15 cellular contexts compared by ENCODE assay signal in genomic region chr7:18393465-18394118, GRCh38.
DNase-seq lines count a peak whose midpoint lies in the region; ATAC-seq and TF ChIP-seq lines count a peak whose summit lies in the region.
"Had no signal": no experiment of that assay in that cellular context is flagged by ENCODE, and none has a peak within 500 bp of the region (broad histone marks: within the 10 kb centered on the region; RNA-seq: fewer than 3 reads in every experiment).

No MANE protein-coding gene starts in this region.

- no peaks in the 10 kb centered on the region for H3K79me2 ChIP-seq in SK-N-SH (ENCODE audit: insufficient read depth)
- no peaks in the 10 kb centered on the region for H3K79me2 ChIP-seq in osteoblast (ENCODE audit: insufficient read depth, low read length)

- no peak overlapping the region for H3K9ac ChIP-seq in SK-N-SH

- peak overlapping the region; percentile 59 for H3K27ac Mint-ChIP-seq in activated naive CD4-positive, alpha-beta T cell treated with anti-CD3 and anti-CD28 coated beads, Interleukin-2, amount 50 U/mL, for 24 hours
- no peak overlapping the region for H3K27ac Mint-ChIP-seq in activated CD8-positive, alpha-beta T cell treated with anti-CD3 and anti-CD28 coated beads for 36 hours
- H3K27ac Mint-ChIP-seq: activated T-helper 2 cell treated with anti-CD3 and anti-CD28 coated beads, Interferon-gamma antibody, Interleukin-2, Interleukin-4, amounts not matched to agents 10 μg/mL and 5 μg/mL and 100 μg/mL, durations not matched to agents 14 hours and 24 hours and 36 hours; naive thymus-derived CD8-positive, alpha-beta T cell had no signal

- peak overlapping the region; percentile 43; the same call in 1 of the 2 replicates for H2AFZ ChIP-seq in SK-N-SH (ENCODE audit: low read depth)
- peak overlapping the region; percentile 38 for H2AFZ ChIP-seq in osteoblast (ENCODE audit: low read length)

- H3K27me3 Mint-ChIP-seq in activated naive CD4-positive, alpha-beta T cell treated with anti-CD3 and anti-CD28 coated beads, Interleukin-2, amount 50 U/mL, for 24 hours: peaks cover 3% of the 10 kb centered on the region
- no peaks in the 10 kb centered on the region for H3K27me3 Mint-ChIP-seq in activated CD8-positive, alpha-beta T cell treated with anti-CD3 and anti-CD28 coated beads for 36 hours

- no peaks in the 10 kb centered on the region for H3K9me3 Mint-ChIP-seq in activated naive CD4-positive, alpha-beta T cell treated with anti-CD3 and anti-CD28 coated beads, Interleukin-2, amount 50 U/mL, for 24 hours
- H3K9me3 Mint-ChIP-seq in activated CD8-positive, alpha-beta T cell treated with anti-CD3 and anti-CD28 coated beads for 36 hours: no peaks in the 10 kb centered on the region
- H3K9me3 Mint-ChIP-seq: activated T-helper 2 cell treated with anti-CD3 and anti-CD28 coated beads, Interferon-gamma antibody, Interleukin-2, Interleukin-4, amounts not matched to agents 10 μg/mL and 5 μg/mL and 100 μg/mL, durations not matched to agents 14 hours and 24 hours and 36 hours; naive thymus-derived CD8-positive, alpha-beta T cell had no signal

- H3K36me3 ChIP-seq in SK-N-SH (replicated peaks in 1 of 2; ENCODE audit: control insufficient read depth in 1 of 2, insufficient read depth in 2 of 2, low read length in 1 of 2) (no peaks in the 10 kb centered on the region), osteoblast (ENCODE audit: insufficient read depth, low read length) (no peaks in the 10 kb centered on the region)
- H3K36me3 ChIP-seq: uterus had no signal

- POLR2A ChIA-PET in SK-N-SH (lab: Yijun Ruan, JAX): no interaction called here
- POLR2A ChIA-PET in activated CD8-positive, alpha-beta T cell treated with anti-CD3 and anti-CD28 coated beads for 36 hours (lab: Charles Lee): no interaction called here

- no peak overlapping the region for H3K4me3 ChIP-seq in SK-N-SH (ENCODE audit: low read depth in 2 of 2, low read length in 1 of 2)
- H3K4me3 ChIP-seq in osteoblast (ENCODE audit: insufficient read depth, low read length): no peak overlapping the region
- no peak overlapping the region for H3K4me3 ChIP-seq in lower leg skin (ENCODE audit: low read depth, poor library complexity, severe bottlenecking)
- H3K4me3 ChIP-seq: lung, uterus had no signal

- H3K4me1 Mint-ChIP-seq in activated naive CD4-positive, alpha-beta T cell treated with anti-CD3 and anti-CD28 coated beads, Interleukin-2, amount 50 U/mL, for 24 hours: no peaks in the 10 kb centered on the region
- H3K4me1 Mint-ChIP-seq in activated CD8-positive, alpha-beta T cell treated with anti-CD3 and anti-CD28 coated beads for 36 hours (ENCODE audit: low read depth): no peaks in the 10 kb centered on the region

- H3K27me3 ChIP-seq in SK-N-SH (ENCODE audit: insufficient read depth) (no peaks in the 10 kb centered on the region), osteoblast (ENCODE audit: insufficient read depth, low read length) (no peaks in the 10 kb centered on the region)
- H3K27me3 ChIP-seq: uterus had no signal

- no peaks in the 10 kb centered on the region for H3K9me2 ChIP-seq in SK-N-SH

- peaks cover 6 to 16% of the 10 kb centered on the region in 2 experiments for H3K4me1 ChIP-seq in SK-N-SH (ENCODE audit: control insufficient read depth in 1 of 2, insufficient read depth in 2 of 2, low read depth in 1 of 2, low read length in 1 of 2)
- peaks cover 16% of the 10 kb centered on the region for H3K4me1 ChIP-seq in osteoblast (ENCODE audit: insufficient read depth, low read length)
- H3K4me1 ChIP-seq: uterus had no signal

- WGBS in SK-N-SH (ENCODE audit: low lambda C conversion rate): 75% methylated on average over 4 of the region's 4 CpGs
- WGBS in lower leg skin, 2 donors: 62% methylated on average over 4 of the region's 4 CpGs

- no peaks in the 10 kb centered on the region for H3K9me3 ChIP-seq in SK-N-SH
- H3K9me3 ChIP-seq in osteoblast (ENCODE audit: low read depth, low read length): no peaks in the 10 kb centered on the region
- H3K9me3 ChIP-seq: uterus had no signal

- no peak for ATAC-seq in activated CD8-positive, alpha-beta T cell treated with anti-CD3 and anti-CD28 coated beads for 36 hours
- ATAC-seq: naive thymus-derived CD8-positive, alpha-beta T cell had no signal

- H4K20me1 ChIP-seq in SK-N-SH (ENCODE audit: insufficient read depth) (no peaks in the 10 kb centered on the region), osteoblast (ENCODE audit: insufficient read depth, low read length) (no peaks in the 10 kb centered on the region)

- H3K36me3 Mint-ChIP-seq in activated naive CD4-positive, alpha-beta T cell treated with anti-CD3 and anti-CD28 coated beads, Interleukin-2, amount 50 U/mL, for 24 hours: no peaks in the 10 kb centered on the region
- no peaks in the 10 kb centered on the region for H3K36me3 Mint-ChIP-seq in activated CD8-positive, alpha-beta T cell treated with anti-CD3 and anti-CD28 coated beads for 36 hours (ENCODE audit: low read depth)
- H3K36me3 Mint-ChIP-seq: naive thymus-derived CD8-positive, alpha-beta T cell had no signal

- no peak for TF ChIP-seq POLR2A in lower leg skin (IDR thresholded peaks at IDR 0.05)

- intact Hi-C loops in lower leg skin (cut with DNase I; ENCODE audit: low total_unique reads): no loop called here
- intact Hi-C loops in activated CD8-positive, alpha-beta T cell treated with anti-CD3 and anti-CD28 coated beads for 36 hours (cut with micrococcal nuclease): no loop called here

- no peak for TF ChIP-seq EP300 in SK-N-SH (IDR thresholded peaks at IDR 0.05; ENCODE audit: borderline replicate concordance in 1 of 2, low read depth in 1 of 2, low read length in 1 of 2)

- CTCF ChIA-PET in SK-N-SH (lab: Yijun Ruan, JAX): interaction anchor here (0.5 to 0.8 kb wide), 2 partner anchors 11 to 20 kb away, joined by 3 to 4 read pairs; no protein-coding TSS in a partner anchor
- CTCF ChIA-PET in activated CD8-positive, alpha-beta T cell treated with anti-CD3 and anti-CD28 coated beads for 36 hours (lab: Charles Lee): no interaction called here

- no peak for DNase-seq in activated naive CD4-positive, alpha-beta T cell treated with anti-CD3 and anti-CD28 coated beads, Interleukin-2, amount 50 U/mL, for 16 hours
- peak; percentile 21 for DNase-seq in NCI-H2029 treated with DMSO at 0.1 percent for 48 hours (lab: John Stamatoyannopoulos, UW)
- DNase-seq in SK-N-SH: no peak
- DNase-seq in osteoblast (ENCODE audit: insufficient read length, low spot score, missing footprints): no peak
- DNase-seq in lower leg skin (ENCODE audit: low spot score in 2 of 2): no peak
- no peak for DNase-seq in activated gamma-delta T cell (lab: John Stamatoyannopoulos, UW)
- no peak for DNase-seq in activated CD8-positive, alpha-beta T cell treated with anti-CD3 and anti-CD28 coated beads for 36 hours
- DNase-seq: activated CD8-positive, alpha-beta memory T cell treated with anti-CD3 and anti-CD28 coated beads for 24 hours; Kasumi-1; naive thymus-derived CD8-positive, alpha-beta T cell; OCI-M1; uterus had no signal

- TF ChIP-seq RAD21 in SK-N-SH (IDR thresholded peaks at IDR 0.05; ENCODE audit: low read length): no peak

- TF ChIP-seq CTCF in SK-N-SH (IDR thresholded peaks at IDR 0.05) (no peak), osteoblast (IDR thresholded peaks at IDR 0.05; ENCODE audit: extremely low read depth, low read depth, low read length) (no peak), lower leg skin (IDR thresholded peaks at IDR 0.05) (no peak)
- no peak for TF ChIP-seq CTCF in activated CD8-positive, alpha-beta T cell treated with anti-CD3 and anti-CD28 coated beads for 36 hours (IDR thresholded peaks at IDR 0.05)

- H3K4me2 ChIP-seq in SK-N-SH (no peak overlapping the region), osteoblast (ENCODE audit: insufficient read depth, low read length) (no peak overlapping the region)

- H3K4me3 Mint-ChIP-seq in activated naive CD4-positive, alpha-beta T cell treated with anti-CD3 and anti-CD28 coated beads, Interleukin-2, amount 50 U/mL, for 24 hours: no peak overlapping the region
- H3K4me3 Mint-ChIP-seq in activated CD8-positive, alpha-beta T cell treated with anti-CD3 and anti-CD28 coated beads for 36 hours: no peak overlapping the region
- H3K4me3 Mint-ChIP-seq: naive thymus-derived CD8-positive, alpha-beta T cell had no signal

- peaks cover 13% of the 10 kb centered on the region for H3F3A ChIP-seq in SK-N-SH (replicated peaks; ENCODE audit: insufficient read depth)

- H3K27ac ChIP-seq in SK-N-SH (ENCODE audit: low read depth in 2 of 2, low read length in 1 of 2) (peak overlapping the region in 1 of 2 experiments; percentile 7; a peak in 1 of 4 replicates), osteoblast (ENCODE audit: low read depth, low read length) (no peak overlapping the region)

TF ChIP-seq in SK-N-SH, 30 proteins besides CTCF, POLR2A, EP300 and RAD21 (continues in another document):
- TF ChIP-seq JUND (IDR thresholded peaks at IDR 0.05): no peak
- no peak for TF ChIP-seq CHD2 (IDR thresholded peaks at IDR 0.05; ENCODE audit: low read length, partially characterized antibody)
- TF ChIP-seq MXI1 (IDR thresholded peaks at IDR 0.05; ENCODE audit: low read depth, low read length): no peak
- TF ChIP-seq, protein P1, sequence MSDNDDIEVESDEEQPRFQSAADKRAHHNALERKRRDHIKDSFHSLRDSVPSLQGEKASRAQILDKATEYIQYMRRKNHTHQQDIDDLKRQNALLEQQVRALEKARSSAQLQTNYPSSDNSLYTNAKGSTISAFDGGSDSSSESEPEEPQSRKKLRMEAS (IDR thresholded peaks at IDR 0.05; ENCODE audit: low read depth): no peak
- TF ChIP-seq SIN3A (IDR thresholded peaks at IDR 0.05; ENCODE audit: borderline replicate concordance, low read depth, low read length): no peak
- TF ChIP-seq RXRA (IDR thresholded peaks at IDR 0.05; ENCODE audit: borderline replicate concordance, low read depth): no peak
- TF ChIP-seq TCF12 (IDR thresholded peaks at IDR 0.05): no peak
- no peak for TF ChIP-seq RCOR1 (IDR thresholded peaks at IDR 0.05; ENCODE audit: low read length)
- TF ChIP-seq, protein P2, sequence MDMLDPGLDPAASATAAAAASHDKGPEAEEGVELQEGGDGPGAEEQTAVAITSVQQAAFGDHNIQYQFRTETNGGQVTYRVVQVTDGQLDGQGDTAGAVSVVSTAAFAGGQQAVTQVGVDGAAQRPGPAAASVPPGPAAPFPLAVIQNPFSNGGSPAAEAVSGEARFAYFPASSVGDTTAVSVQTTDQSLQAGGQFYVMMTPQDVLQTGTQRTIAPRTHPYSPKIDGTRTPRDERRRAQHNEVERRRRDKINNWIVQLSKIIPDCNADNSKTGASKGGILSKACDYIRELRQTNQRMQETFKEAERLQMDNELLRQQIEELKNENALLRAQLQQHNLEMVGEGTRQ (IDR thresholded peaks at IDR 0.05; ENCODE audit: borderline replicate concordance, low read depth, low read length): no peak
